In genomic region chr5:1634337-1634661, GRCh38 we compare ENCODE assay signal across 8 cellular contexts.
DNase-seq lines count a peak whose midpoint lies in the region; ATAC-seq and TF ChIP-seq lines count a peak whose summit lies in the region.

No MANE protein-coding gene starts in this region.

- H2AFZ ChIP-seq in OCI-LY7 (ENCODE audit: low read length), result peak overlapping the region; percentile 85
- H2AFZ ChIP-seq in osteoblast (ENCODE audit: low read length), result peak overlapping the region; percentile 89

- no peaks in the 10 kb centered on the region for H3K9me2 ChIP-seq in OCI-LY7 (ENCODE audit: insufficient read depth, low read length)

- peak overlapping the region; percentile 67 for H3K27ac ChIP-seq in CD8-positive, alpha-beta memory T cell (ENCODE audit: low read depth, low read length)
- H3K27ac ChIP-seq in OCI-LY7 (ENCODE audit: low read depth, low read length, poor library complexity, severe bottlenecking), result peak overlapping the region; percentile 31
- H3K27ac ChIP-seq in osteoblast (ENCODE audit: low read depth, low read length), result no peak overlapping the region

- H3K79me2 ChIP-seq in OCI-LY7 (ENCODE audit: insufficient read depth, low read depth, low read length) (no peaks in the 10 kb centered on the region), osteoblast (ENCODE audit: insufficient read depth, low read length) (no peaks in the 10 kb centered on the region)

- H3K9me3 Mint-ChIP-seq in CD8-positive, alpha-beta memory T cell, result no peaks in the 10 kb centered on the region

- peaks cover 0 to 26% (median 3%) of the 10 kb centered on the region in 3 donors for H3K36me3 Mint-ChIP-seq in CD8-positive, alpha-beta memory T cell

- peak overlapping the region; percentile 89 to 95 (median 93) for H3K4me3 Mint-ChIP-seq in CD8-positive, alpha-beta memory T cell

- H3K27ac Mint-ChIP-seq in CD8-positive, alpha-beta memory T cell, result peak overlapping the region; percentile 46 to 95 (median 90)

- POLR2A ChIA-PET in CD8-positive, alpha-beta memory T cell (lab: Charles Lee), result interaction anchor here (0.6 kb wide), 1 partner anchor 169 kb away, joined by 5 read pairs; no protein-coding TSS in a partner anchor
- POLR2A ChIA-PET in OCI-LY7 (lab: Charles Lee), result interaction anchor here (1.4 kb wide), 1 partner anchor 98 kb away, joined by 4 read pairs; no protein-coding TSS in a partner anchor

- H3K4me3 ChIP-seq in CD8-positive, alpha-beta memory T cell (ENCODE audit: low read length), result peak overlapping the region; percentile 84
- H3K4me3 ChIP-seq in OCI-LY7 (ENCODE audit: low read depth, low read length, poor library complexity, severe bottlenecking), result peak overlapping the region; percentile 75
- peak overlapping the region; percentile 58 for H3K4me3 ChIP-seq in epithelial cell of esophagus (ENCODE audit: low read length)
- peak overlapping the region; percentile 77 for H3K4me3 ChIP-seq in osteoblast (ENCODE audit: insufficient read depth, low read length)

- intact Hi-C loops in OCI-LY7 (cut with micrococcal nuclease; ENCODE audit: unreplicated experiment), result no loop called here

- DNase-seq in CD8-positive, alpha-beta memory T cell, result no peak
- DNase-seq in OCI-LY7 (ENCODE audit: low spot score) (no peak), epithelial cell of esophagus (ENCODE audit: low read depth) (no peak), osteoblast (ENCODE audit: insufficient read length, low spot score, missing footprints) (no peak), NCI-H2171 treated with DMSO at 0.1 percent for 48 hours (lab: John Stamatoyannopoulos, UW) (no peak), activated gamma-delta T cell treated with Interleukin-2 at 50 U/mL for 16 hours (no peak)

- H3K4me2 ChIP-seq in OCI-LY7 (ENCODE audit: low read length) (peak overlapping the region; percentile 87), osteoblast (ENCODE audit: insufficient read depth, low read length) (peak overlapping the region; percentile 87)

- no peaks in the 10 kb centered on the region for H3K27me3 ChIP-seq in CD8-positive, alpha-beta memory T cell (ENCODE audit: insufficient read depth, low read length, poor library complexity, severe bottlenecking)
- peaks cover 3% of the 10 kb centered on the region for H3K27me3 ChIP-seq in osteoblast (ENCODE audit: insufficient read depth, low read length)

- peaks cover 0 to 3% of the 10 kb centered on the region in 2 donors for H3K27me3 Mint-ChIP-seq in CD8-positive, alpha-beta memory T cell

- BruUV-seq in OCI-LY7 (replicated peaks; lab: Mats Ljungman, UMichigan), result no TSS peak

- no peak for TF ChIP-seq CTCF in OCI-LY7 (conservative IDR thresholded peaks at IDR 0.05; ENCODE audit: low read length)
- TF ChIP-seq CTCF in epithelial cell of esophagus (IDR thresholded peaks at IDR 0.05; ENCODE audit: insufficient read depth, low read depth, low read length, missing control alignments), result no peak
- TF ChIP-seq CTCF in osteoblast (IDR thresholded peaks at IDR 0.05; ENCODE audit: extremely low read depth, low read depth, low read length), result no peak

- ATAC-seq in HG02973 (IDR thresholded peaks at IDR 0.05; ENCODE audit: unreplicated experiment), result no peak
- ATAC-seq in HG03139 (IDR thresholded peaks at IDR 0.05; ENCODE audit: unreplicated experiment), result no peak

- no peaks in the 10 kb centered on the region for H3K4me1 ChIP-seq in CD8-positive, alpha-beta memory T cell (ENCODE audit: insufficient read depth, low read length)
- peaks cover 3% of the 10 kb centered on the region for H3K4me1 ChIP-seq in OCI-LY7 (ENCODE audit: insufficient read depth, low read length, poor library complexity, severe bottlenecking)
- no peaks in the 10 kb centered on the region for H3K4me1 ChIP-seq in osteoblast (ENCODE audit: insufficient read depth, low read length)

- H3K9me3 ChIP-seq in CD8-positive, alpha-beta memory T cell (ENCODE audit: low read length), result no peaks in the 10 kb centered on the region
- H3K9me3 ChIP-seq in OCI-LY7 (ENCODE audit: low read length) (no peaks in the 10 kb centered on the region), osteoblast (ENCODE audit: low read depth, low read length) (no peaks in the 10 kb centered on the region)

- no peaks in the 10 kb centered on the region for H3K36me3 ChIP-seq in CD8-positive, alpha-beta memory T cell (ENCODE audit: insufficient read depth, low read length)
- H3K36me3 ChIP-seq in OCI-LY7 (ENCODE audit: insufficient read depth, low read length) (no peaks in the 10 kb centered on the region), osteoblast (ENCODE audit: insufficient read depth, low read length) (no peaks in the 10 kb centered on the region)

- H3K4me1 Mint-ChIP-seq in CD8-positive, alpha-beta memory T cell, result peaks cover 17 to 41% (median 29%) of the 10 kb centered on the region in 3 donors

- CTCF ChIA-PET in CD8-positive, alpha-beta memory T cell (lab: Charles Lee), result interaction anchor here (1.1 to 1.2 kb wide), 3 partner anchors 11 to 254 kb away, joined by 4 to 5 read pairs (median 4); no protein-coding TSS in a partner anchor
- CTCF ChIA-PET in OCI-LY7 (lab: Charles Lee; ENCODE audit: unreplicated experiment), result no interaction called here

- H4K20me1 ChIP-seq in OCI-LY7 (ENCODE audit: insufficient read depth, low read length) (no peaks in the 10 kb centered on the region), osteoblast (ENCODE audit: insufficient read depth, low read length) (no peaks in the 10 kb centered on the region)
